Comparison of ENCODE assay signal across 23 cellular contexts in genomic region chr21:45507523-45507875, GRCh38. TPM values are rescaled to one million over a fixed set of nuclear protein-coding genes. Genes with fewer than 3 reads are reported as not detected.
DNase-seq lines count a peak whose midpoint lies in the region; ATAC-seq, FAIRE-seq and TF ChIP-seq lines count a peak whose summit lies in the region.
"Had no signal": no experiment of that assay in that cellular context is flagged by ENCODE, and none has a peak within 500 bp of the region (broad histone marks: within the 10 kb centered on the region; RNA-seq: fewer than 3 reads in every experiment).

No MANE protein-coding gene starts in this region.

- no peak; a peak in 1 of 4 replicates for TF ChIP-seq RAD21 in K562 (CRISPR knock-in tag; conservative IDR thresholded peaks at IDR 0.05 in 1 of 2, IDR thresholded peaks at IDR 0.05 in 1 of 2)

- FAIRE-seq in K562 (lab: Jason Lieb, UNC), result no peak
- FAIRE-seq: G401.6 had no signal

- 43% methylated on average over 9 of the region's 9 CpGs for WGBS in K562 (ENCODE audit: insufficient coverage, low coverage, missing lambda C conversion rate)
- WGBS in ovary, 3 donors, result 70 to 81% (median 76%) methylated on average over 9 of the region's 9 CpGs

- no peaks in the 10 kb centered on the region for H3K27me3 Mint-ChIP-seq in CD8-positive, alpha-beta T cell (ENCODE audit: low read depth)
- H3K27me3 Mint-ChIP-seq: CD4-positive, alpha-beta memory T cell; naive B cell; stimulated activated naive CD8-positive, alpha-beta T cell treated with anti-CD3 and anti-CD28 coated beads, Interleukin-15, Interleukin-2, amounts not matched to agents 100 ng/mL and 50 ng/mL, for 24 hours had no signal

- DNase-seq in BE2C (peak; percentile 10), K562 (ENCODE audit: extremely low read depth in 1 of 4, low spot score in 3 of 4) (no peak), ovary (peak in 3 of 5 donors; percentile 7 to 33 (median 11)), NOMO-1 treated with dmso at 0.1 percent for 144 hours (lab: John Stamatoyannopoulos, UW; ENCODE audit: unreplicated experiment) (no peak)
- DNase-seq in CD8-positive, alpha-beta T cell, result peak in 1 of 7 experiments; percentile 14
- DNase-seq: activated CD4-positive, alpha-beta T cell treated with anti-CD3 and anti-CD28 coated beads, Interleukin-2, amount 50 U/mL, for 1 hour; CD4-positive, alpha-beta memory T cell; DMS53; Kasumi-1; naive B cell; NCI-H1048; NCI-H1694 treated with DMSO at 0.1 percent for 48 hours; NCI-H2171 treated with DMSO at 0.1 percent for 48 hours; NCI-H524 treated with DMSO at 0.1 percent for 48 hours; NK-92 treated with Interleukin-12 subunit alpha and Interleukin-12 subunit beta, amount 100 ng/mL, for 24 hours; stimulated activated CD4-positive, alpha-beta T cell treated with anti-CD3 and anti-CD28 coated beads, Interleukin-15, amount 100 ng/mL, for 24 hours had no signal

- no peak for TF ChIP-seq POLR2A in K562 (conservative IDR thresholded peaks at IDR 0.05)
- no peak for TF ChIP-seq POLR2A in ovary (IDR thresholded peaks at IDR 0.05)

- intact Hi-C loops in CD8-positive, alpha-beta T cell (cut with DNase I, micrococcal nuclease), result no loop called here
- intact Hi-C loops in K562 (cut with micrococcal nuclease), result no loop called here
- intact Hi-C loops in ovary (cut with DNase I), result no loop called here

- H3K4me3 Mint-ChIP-seq in CD8-positive, alpha-beta T cell, result no peak overlapping the region
- H3K4me3 Mint-ChIP-seq: CD4-positive, alpha-beta memory T cell; naive B cell; stimulated activated naive CD8-positive, alpha-beta T cell treated with anti-CD3 and anti-CD28 coated beads, Interleukin-15, Interleukin-2, amounts not matched to agents 100 ng/mL and 50 ng/mL, for 24 hours had no signal

- peaks cover 11% of the 10 kb centered on the region for H3K36me3 Mint-ChIP-seq in CD8-positive, alpha-beta T cell
- H3K36me3 Mint-ChIP-seq: CD4-positive, alpha-beta memory T cell; naive B cell had no signal

- no peaks in the 10 kb centered on the region; the same call in none of the 2 replicates for H3K36me3 ChIP-seq in BE2C
- H3K36me3 ChIP-seq in CD8-positive, alpha-beta T cell (ENCODE audit: insufficient read depth, low read length), result no peaks in the 10 kb centered on the region
- peaks cover 12% of the 10 kb centered on the region; the same call in 1 of the 3 replicates for H3K36me3 ChIP-seq in K562 (ENCODE audit: control insufficient read depth, insufficient read depth, low read length)
- H3K36me3 ChIP-seq in ovary, result no peaks in the 10 kb centered on the region

- H3K4me2 ChIP-seq in K562 (ENCODE audit: insufficient read depth, low read length), result no peak overlapping the region

- H3K4me1 Mint-ChIP-seq in CD8-positive, alpha-beta T cell (ENCODE audit: low read depth), result no peaks in the 10 kb centered on the region
- H3K4me1 Mint-ChIP-seq: CD4-positive, alpha-beta memory T cell had no signal

- H3K27ac Mint-ChIP-seq in CD8-positive, alpha-beta T cell, result peak overlapping the region; percentile 60
- H3K27ac Mint-ChIP-seq: stimulated activated naive CD8-positive, alpha-beta T cell treated with anti-CD3 and anti-CD28 coated beads, Interleukin-15, Interleukin-2, amounts not matched to agents 100 ng/mL and 50 ng/mL, for 24 hours had no signal

- H2AFZ ChIP-seq in K562 (ENCODE audit: low read depth, low read length), result no peak overlapping the region
- H2AFZ ChIP-seq: parathyroid adenoma had no signal

- no peaks in the 10 kb centered on the region for H3K9me1 ChIP-seq in K562 (ENCODE audit: control insufficient read depth, insufficient read depth, low read length)

- POLR2A ChIA-PET in CD8-positive, alpha-beta T cell (lab: Charles Lee), result no interaction called here
- POLR2A ChIA-PET in K562 (lab: Yijun Ruan, JAX), result interaction anchor here (0.9 kb wide), 1 partner anchor 15 kb away, joined by 3 read pairs; no protein-coding TSS in a partner anchor

- H3K27me3 ChIP-seq in BE2C, result peaks cover 37% of the 10 kb centered on the region
- H3K27me3 ChIP-seq in CD8-positive, alpha-beta T cell (ENCODE audit: insufficient read depth, low read length), result no peaks in the 10 kb centered on the region
- H3K27me3 ChIP-seq in K562 (ENCODE audit: control insufficient read depth in 2 of 2, insufficient read depth in 2 of 2, low read length in 2 of 2), result no peaks in the 10 kb centered on the region
- H3K27me3 ChIP-seq in ovary, result no peaks in the 10 kb centered on the region
- H3K27me3 ChIP-seq: right lobe of liver had no signal

- no TSS peak for BruUV-seq in K562 (replicated peaks; lab: Mats Ljungman, UMichigan)

- no peak for TF ChIP-seq EP300 in K562 (IDR thresholded peaks at IDR 0.05; ENCODE audit: low read length)
- TF ChIP-seq EP300 in ovary (IDR thresholded peaks at IDR 0.05), result no peak

- H3K9me3 ChIP-seq in BE2C, result no peaks in the 10 kb centered on the region
- no peaks in the 10 kb centered on the region for H3K9me3 ChIP-seq in CD8-positive, alpha-beta T cell (ENCODE audit: low read length)
- H3K9me3 ChIP-seq in K562 (replicated peaks; ENCODE audit: control insufficient read depth, insufficient read depth, low read depth, low read length), result no peaks in the 10 kb centered on the region
- no peaks in the 10 kb centered on the region for H3K9me3 ChIP-seq in ovary
- H3K9me3 ChIP-seq: right lobe of liver had no signal

- H3K79me2 ChIP-seq in K562 (ENCODE audit: control insufficient read depth, insufficient read depth, low read length), result no peaks in the 10 kb centered on the region
- H3K79me2 ChIP-seq: parathyroid adenoma had no signal

- no peak for TF ChIP-seq CTCF in BE2C (IDR thresholded peaks at IDR 0.05; ENCODE audit: low read depth, low read length)
- no peak for TF ChIP-seq CTCF in CD8-positive, alpha-beta T cell (IDR thresholded peaks at IDR 0.05)
- peak in 2 of 3 experiments; percentile 8 to 21; a peak in 2 of 6 replicates for TF ChIP-seq CTCF in K562 (IDR thresholded peaks at IDR 0.05 in 2 of 3, conservative IDR thresholded peaks at IDR 0.05 in 1 of 3; ENCODE audit: insufficient read depth in 2 of 3, low read depth in 1 of 3, low read length in 3 of 3)
- TF ChIP-seq CTCF in ovary (IDR thresholded peaks at IDR 0.05), result no peak

- CTCF ChIA-PET in CD8-positive, alpha-beta T cell (lab: Charles Lee), result no interaction called here
- CTCF ChIA-PET in K562 (lab: Yijun Ruan, JAX; ENCODE audit: low intra/inter-chr PET ratio), result no interaction called here

- peaks cover 30% of the 10 kb centered on the region for H4K20me1 ChIP-seq in K562 (replicated peaks; ENCODE audit: control insufficient read depth, insufficient read depth, low read length)

- in situ Hi-C loops in K562 (cut with MboI), result no loop called here

- H3K27ac ChIP-seq in CD8-positive, alpha-beta T cell (ENCODE audit: low read depth, low read length), result no peak overlapping the region
- H3K27ac ChIP-seq in K562 (ENCODE audit: extremely low read depth, low read depth, low read length) (no peak overlapping the region), ovary (no peak overlapping the region)
- H3K27ac ChIP-seq: epithelial cell of prostate, parathyroid adenoma, right lobe of liver had no signal

- H3K9me3 Mint-ChIP-seq in CD8-positive, alpha-beta T cell, result no peaks in the 10 kb centered on the region
- H3K9me3 Mint-ChIP-seq: stimulated activated naive CD8-positive, alpha-beta T cell treated with anti-CD3 and anti-CD28 coated beads, Interleukin-15, Interleukin-2, amounts not matched to agents 100 ng/mL and 50 ng/mL, for 24 hours had no signal

- H3K4me1 ChIP-seq in BE2C (no peaks in the 10 kb centered on the region), K562 (replicated peaks in 1 of 2; ENCODE audit: control insufficient read depth in 2 of 2, insufficient read depth in 2 of 2, low read length in 2 of 2) (peaks cover 6 to 75% of the 10 kb centered on the region in 2 experiments; a peak in 4 of 5 replicates), ovary (ENCODE audit: insufficient read depth) (no peaks in the 10 kb centered on the region)
- H3K4me1 ChIP-seq in CD8-positive, alpha-beta T cell (ENCODE audit: insufficient read depth, low read length), result no peaks in the 10 kb centered on the region
- H3K4me1 ChIP-seq: parathyroid adenoma had no signal

- 0 out of 4 replicates have a peak overlapping the region, but pooled peaks of 1 of the 2 experiments have one; percentile 41 for H3K9ac ChIP-seq in K562 (ENCODE audit: insufficient read depth in 1 of 2, low read depth in 2 of 2, low read length in 2 of 2)
- H3K9ac ChIP-seq: parathyroid adenoma had no signal

- ATAC-seq in CD8-positive, alpha-beta T cell, result no peak
- ATAC-seq in K562, result no peak
- no peak for ATAC-seq in HG02870 (IDR thresholded peaks at IDR 0.05; ENCODE audit: unreplicated experiment)
- ATAC-seq in HG03135 (IDR thresholded peaks at IDR 0.05; ENCODE audit: unreplicated experiment), result no peak

- H3K4me3 ChIP-seq in BE2C (ENCODE audit: low read depth, low read length) (no peak overlapping the region), K562 (no peak overlapping the region), ovary (no peak overlapping the region)
- no peak overlapping the region for H3K4me3 ChIP-seq in CD8-positive, alpha-beta T cell (ENCODE audit: low read depth, low read length)
- H3K4me3 ChIP-seq: right lobe of liver had no signal

TF ChIP-seq in K562, 482 proteins besides CTCF, POLR2A, EP300 and RAD21 (continues in another document):
- TF ChIP-seq RAD51 (IDR thresholded peaks at IDR 0.05; ENCODE audit: borderline replicate concordance, low read depth) (no peak), TSC22D4 (tag; IDR thresholded peaks at IDR 0.05) (no peak), FOXK1 (CRISPR knock-in tag; IDR thresholded peaks at IDR 0.05; ENCODE audit: borderline replicate concordance) (no peak)

RNA-seq across cellular contexts. Expression of gene SLC19A1, which starts 34.7 kb away (rescaled TPM):
- polyA plus RNA-seq in BE2C (2012; ENCODE audit: insufficient read depth, insufficient read length, low read depth), result 63.1 TPM
- total RNA-seq in CD8-positive, alpha-beta T cell, result 1 to 10 TPM; 8.8 to 9.0 TPM
- 43.8 and 108 TPM in 2 replicates for total RNA-seq in K562 (2011; cell fraction: chromatin; rRNA removed; ENCODE audit: low replicate concordance)
- 90.5 and 93.4 TPM in 2 replicates for total RNA-seq in K562 (2011; cell fraction: nucleolus; rRNA removed)
- total RNA-seq in K562 (2011; cell fraction: nucleoplasm; rRNA removed), result 52.4 and 63.7 TPM in 2 replicates
- total RNA-seq in K562 (2014; rRNA removed) (34.7 and 41.3 TPM in 2 replicates), K562 (2014; rRNA removed; fragmentation: Illumina TruSeq; extraction: Trizol) (8.0 and 8.7 TPM in 2 replicates), K562 (2015; rRNA removed; fragmentation: Illumina TruSeq; extraction: Trizol) (18.8 and 21.4 TPM in 2 replicates), K562 (2021) (88.7 and 91.3 TPM in 2 replicates), ovary (10 to 100 TPM in 4 of 7 donors, 1 to 10 TPM in 3; 2.4 to 18.2 (median 10.1) TPM)
- polyA plus RNA-seq in K562 (2011; rRNA removed) (11.5 and 24.6 TPM in 2 replicates), K562 (2014; fragmentation: Illumina TruSeq; extraction: Trizol) (12.0 and 24.5 TPM in 2 replicates), K562 (2014; fragmentation: Nextera tagmentation; extraction: Ambion mirVana) (1 to 10 TPM in 1 of 2 experiments, under 1 TPM in 1; 0.65 to 2.3 TPM), K562 (2014; rRNA removed) (36.6 and 50.8 TPM in 2 replicates), ovary (1 to 10 TPM in 1 of 2 donors, under 1 TPM in 1; 0.88 to 6.9 TPM)
- 20.4 and 78.6 TPM in 2 replicates for polyA plus RNA-seq in K562 (2011; cell fraction: cytosol; rRNA removed)
- polyA plus RNA-seq in K562 (2011; cell fraction: nucleus; rRNA removed), result 49.9 and 126 TPM in 2 replicates
- 20.5 and 34.6 TPM in 2 replicates for polyA plus RNA-seq in K562 (2012)
- 11.9 and 16.0 TPM in 2 replicates for polyA minus RNA-seq in K562 (2011; rRNA and poly(A)+ RNA removed)
- polyA minus RNA-seq in K562 (2011; cell fraction: cytosol; rRNA and poly(A)+ RNA removed), result 41.4 and 45.6 TPM in 2 replicates
- 23.3 TPM in 2 replicates for polyA minus RNA-seq in K562 (2011; cell fraction: nucleus; rRNA and poly(A)+ RNA removed)

Comparison
In these comparisons a context has a peak if more than half of its experiments do, and no peak if none do; other contexts are left out.
1. DNase-seq: peak in BE2C (single experiment) and ovary (3 of 5); none in K562 (0 of 4) and NOMO-1 treated with dmso at 0.1 percent for 144 hours (single experiment).
2. CTCF ChIP-seq: peak in K562 (2 of 3); none in BE2C (single experiment), CD8-positive, alpha-beta T cell (single experiment) and ovary (0 of 3).